26 cellular contexts compared by ENCODE assay signal in the genomic region with DNA sequence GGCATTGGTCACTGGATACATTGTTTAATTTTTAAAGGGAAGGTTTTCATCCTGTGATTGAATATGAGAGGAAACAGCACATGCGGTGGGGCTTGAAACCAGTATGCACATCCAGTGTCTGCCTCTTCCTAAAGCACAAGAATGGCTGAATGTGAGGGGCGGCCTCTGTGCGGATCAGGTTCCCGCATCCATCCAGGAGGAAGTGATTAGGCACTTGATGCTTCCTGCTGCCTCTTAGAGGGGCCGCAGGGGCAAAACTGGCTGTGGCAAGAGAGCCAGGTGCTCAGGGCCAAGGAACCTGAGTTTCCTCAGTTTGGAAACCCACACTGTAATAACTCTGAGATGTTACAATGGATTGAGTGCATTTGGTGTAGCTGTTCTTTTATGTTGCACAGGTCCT.
"Had no signal": no experiment of that assay in that cellular context is flagged by ENCODE, and none has a peak within 500 bp of the region (broad histone marks: within the 10 kb centered on the region; RNA-seq: fewer than 3 reads in every experiment).

No MANE protein-coding gene starts in this region.

- H3K9me3 ChIP-seq: ovary, right lobe of liver, suprapubic skin, transverse colon, upper lobe of right lung, uterus had no signal

- H3K27me3 ChIP-seq: ovary, right lobe of liver, transverse colon, upper lobe of right lung, uterus had no signal

- H3K36me3 ChIP-seq: esophagus muscularis mucosa, gastroesophageal sphincter, heart left ventricle, ovary, right lobe of liver, suprapubic skin, transverse colon, upper lobe of right lung, uterus had no signal

- DNase-seq: cerebellar nuclear complex; cortex of kidney; effector CD4-positive, alpha-beta T cell; foreskin keratinocyte; heart left ventricle; hippocampal formation; left cardiac atrium; left ventricle myocardium superior; natural killer cell; nucleus accumbens; ovary; right lobe of liver; stimulated activated CD4-positive, alpha-beta T cell treated with anti-CD3 and anti-CD28 coated beads, Interleukin-15, amount 100 ng/mL, for 24 hours; stimulated activated CD4-positive, alpha-beta T cell treated with anti-CD3 and anti-CD28 coated beads, Interleukin-2, amount 100 ng/mL, for 48 hours; stimulated activated naive B cell treated with anti-CD40 and anti-IgM and Interleukin-4, amounts not matched to agents 10 μg/mL and 1 μg/mL and 100 μg/mL, for 72 hours; transverse colon; upper lobe of right lung; uterus had no signal

- H3K9me3 Mint-ChIP-seq: natural killer cell; stimulated activated naive CD8-positive, alpha-beta T cell treated with anti-CD3 and anti-CD28 coated beads, Interleukin-15, Interleukin-2, amounts not matched to agents 100 ng/mL and 50 ng/mL, for 24 hours had no signal

- H3K27ac ChIP-seq: epithelial cell of prostate, esophagus muscularis mucosa, foreskin keratinocyte, gastroesophageal sphincter, heart left ventricle, ovary, right lobe of liver, suprapubic skin, transverse colon, upper lobe of right lung, uterus had no signal

- H3K27ac Mint-ChIP-seq: memory B cell; natural killer cell; progenitor cell of endocrine pancreas; stimulated activated naive B cell treated with anti-CD40 and anti-IgM and Interleukin-4, amounts not matched to agents 10 μg/mL and 1 μg/mL and 100 μg/mL, for 72 hours; stimulated activated naive CD8-positive, alpha-beta T cell treated with anti-CD3 and anti-CD28 coated beads, Interleukin-15, Interleukin-2, amounts not matched to agents 100 ng/mL and 50 ng/mL, for 24 hours had no signal

- H3K36me3 Mint-ChIP-seq: natural killer cell; stimulated activated naive B cell treated with anti-CD40 and anti-IgM and Interleukin-4, amounts not matched to agents 10 μg/mL and 1 μg/mL and 100 μg/mL, for 72 hours had no signal

- H3K4me1 Mint-ChIP-seq: memory B cell; natural killer cell; stimulated activated naive B cell treated with anti-CD40 and anti-IgM and Interleukin-4, amounts not matched to agents 10 μg/mL and 1 μg/mL and 100 μg/mL, for 72 hours had no signal

- H3K4me3 Mint-ChIP-seq: memory B cell; natural killer cell; stimulated activated naive B cell treated with anti-CD40 and anti-IgM and Interleukin-4, amounts not matched to agents 10 μg/mL and 1 μg/mL and 100 μg/mL, for 72 hours; stimulated activated naive CD8-positive, alpha-beta T cell treated with anti-CD3 and anti-CD28 coated beads, Interleukin-15, Interleukin-2, amounts not matched to agents 100 ng/mL and 50 ng/mL, for 24 hours had no signal

- H3K4me3 ChIP-seq: esophagus muscularis mucosa, gastroesophageal sphincter, heart left ventricle, lung, ovary, right lobe of liver, suprapubic skin, transverse colon, upper lobe of right lung, uterus had no signal

- H3K4me1 ChIP-seq: esophagus muscularis mucosa, foreskin keratinocyte, gastroesophageal sphincter, heart left ventricle, right lobe of liver, suprapubic skin, transverse colon, upper lobe of right lung, uterus had no signal
